ENCODE assay signal across 1 cellular context in the genomic region with DNA sequence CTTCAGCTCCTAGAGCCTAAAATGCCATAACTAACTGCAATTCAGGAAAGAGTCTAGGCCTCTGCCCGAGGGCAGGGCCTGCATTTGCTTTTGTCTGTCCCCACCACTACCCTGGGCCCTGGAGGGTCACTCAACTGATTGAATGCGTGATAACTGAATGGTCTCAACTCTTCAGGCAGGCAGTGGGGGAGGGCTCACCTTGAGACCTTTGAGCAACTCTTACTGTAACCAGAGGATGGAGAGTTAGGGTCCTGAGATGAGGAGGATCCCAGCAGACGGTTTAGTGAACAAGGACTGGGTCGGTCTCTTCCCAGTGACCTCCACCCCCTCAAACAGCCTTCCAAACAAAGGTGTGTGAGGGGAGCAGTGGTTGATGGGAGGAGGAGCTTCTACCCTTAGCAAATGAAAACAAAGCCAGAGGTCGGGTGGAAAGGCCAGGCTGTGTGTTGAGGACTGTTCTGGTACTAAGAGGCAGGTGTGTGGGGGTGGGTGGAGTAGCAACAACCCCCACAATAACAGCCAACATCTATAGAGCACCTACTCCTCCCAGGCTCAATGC.
TF ChIP-seq lines count a peak whose summit lies in the region.

No MANE protein-coding gene starts in this region.

TF ChIP-seq in GM23338, 12 proteins besides CTCF, POLR2A, EP300 and RAD21:
- TF ChIP-seq EZH2 (IDR thresholded peaks at IDR 0.05; ENCODE audit: low read depth, unreplicated experiment) = no peak
- peak; percentile 43; the same call in 1 of the 2 replicates for TF ChIP-seq POLR2AphosphoS5 (IDR thresholded peaks at IDR 0.05; ENCODE audit: low read depth)
